1 cellular context compared by ENCODE assay signal in the genomic region with DNA sequence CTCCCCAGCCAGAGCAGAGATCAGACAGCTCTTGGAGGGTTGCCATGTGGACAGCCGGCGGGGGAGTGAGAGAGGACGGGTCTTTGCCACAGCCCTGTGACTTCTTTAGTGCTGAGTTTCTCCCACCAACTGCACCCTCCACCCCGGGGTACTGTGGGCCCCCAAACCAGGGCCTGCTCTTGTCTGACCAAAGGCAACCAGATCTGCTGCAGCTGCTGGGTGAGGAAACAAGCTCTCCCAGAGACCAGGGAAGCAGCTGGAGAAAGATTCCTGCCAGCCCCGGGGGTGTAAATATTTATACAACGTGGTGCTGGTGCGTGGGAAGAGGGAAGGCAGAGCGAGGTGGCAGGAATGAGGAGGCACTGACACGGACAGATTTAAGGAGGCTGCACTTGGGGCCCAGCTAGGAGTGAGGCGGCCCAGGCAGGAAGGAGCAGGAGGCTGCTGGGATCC.
TF ChIP-seq lines count a peak whose summit lies in the region.

No MANE protein-coding gene starts in this region.

TF ChIP-seq in A549, 52 proteins besides CTCF, POLR2A, EP300 and RAD21 (continued from another document):
- TF ChIP-seq, protein P1, sequence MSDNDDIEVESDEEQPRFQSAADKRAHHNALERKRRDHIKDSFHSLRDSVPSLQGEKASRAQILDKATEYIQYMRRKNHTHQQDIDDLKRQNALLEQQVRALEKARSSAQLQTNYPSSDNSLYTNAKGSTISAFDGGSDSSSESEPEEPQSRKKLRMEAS (IDR thresholded peaks at IDR 0.05), result peak; percentile 47; the same call in 1 of the 2 replicates
